Comparison of ENCODE assay signal across 8 cellular contexts in genomic region chr9:83980395-83981125, GRCh38. TPM values are rescaled to one million over a fixed set of nuclear protein-coding genes. Genes with fewer than 3 reads are reported as not detected.
DNase-seq lines count a peak whose midpoint lies in the region; TF ChIP-seq lines count a peak whose summit lies in the region.

Gene RMI1, plus strand, starts transcription at chr9:83980805. Its CDS starts 20,182 bp downstream, at chr9:84000987.

- no peaks in the 10 kb centered on the region for H3K9me3 ChIP-seq in ES-I3 (ENCODE audit: control insufficient read depth, insufficient read depth, low read length)
- no peaks in the 10 kb centered on the region for H3K9me3 ChIP-seq in neural cell (ENCODE audit: low read length)
- H3K9me3 ChIP-seq in stomach = no peaks in the 10 kb centered on the region

- TF ChIP-seq EP300 in neural cell (conservative IDR thresholded peaks at IDR 0.05; ENCODE audit: poor library complexity, severe bottlenecking) (peak; percentile 78), stomach (IDR thresholded peaks at IDR 0.05) (no peak)

- H3K4me3 ChIP-seq in H7 (ENCODE audit: insufficient read depth, low read depth, low read length) (peak within 1 kb of the TSS; percentile 97), neural cell (ENCODE audit: low read length) (peak within 1 kb of the TSS; percentile 85), stomach (peak within 1 kb of the TSS; percentile 79 to 98 (median 92))

- peak within 1 kb of the TSS; percentile 79 for H3K4me2 ChIP-seq in neural cell (ENCODE audit: low read length)

- WGBS in stomach, 5 donors = 0 to 1% (median 1%) methylated on average over 38 to 69 of the region's 69 CpGs

- H3F3A ChIP-seq in neural cell (ENCODE audit: insufficient read depth, low read length, poor library complexity, severe bottlenecking) = peaks cover 4% of the 10 kb centered on the region

- H3K9ac ChIP-seq in ES-I3 (ENCODE audit: low read depth, low read length) (peak within 1 kb of the TSS; percentile 100), neural cell (ENCODE audit: low read length) (peak within 1 kb of the TSS; percentile 100)

- H3K36me3 ChIP-seq in ES-I3 (ENCODE audit: insufficient read depth, low read length) (peaks cover 17% of the 10 kb centered on the region), H7 (replicated peaks; ENCODE audit: control insufficient read depth, insufficient read depth, low read length) (peaks cover 18% of the 10 kb centered on the region), neural cell (ENCODE audit: insufficient read depth, low read length) (peaks cover 10% of the 10 kb centered on the region), stomach (peaks cover 18 to 24% (median 22%) of the 10 kb centered on the region in 4 donors)

- peak; percentile 63 for TF ChIP-seq CTCF in neural cell (IDR thresholded peaks at IDR 0.05; ENCODE audit: poor library complexity, severe bottlenecking)
- peak in 2 of 7 experiments; percentile 28 to 44 for TF ChIP-seq CTCF in stomach (IDR thresholded peaks at IDR 0.05)

- DNase-seq in H7 (peak; percentile 93), M059J (ENCODE audit: low read depth) (peak; percentile 98), SHP77 (lab: John Stamatoyannopoulos, UW) (peak; percentile 84 to 95), fibroblast of the conjunctiva (ENCODE audit: low read depth) (peak; percentile 95), stomach (peak; percentile 99)
- DNase-seq in activated effector memory CD4-positive, alpha-beta T cell treated with anti-CD3 and anti-CD28 coated beads, Interleukin-2, amount 50 U/mL, for 16 hours = peak; percentile 100

- intact Hi-C loops in stomach (cut with DNase I; ENCODE audit: low total_unique reads) = no loop called here

- peak; percentile 53 for TF ChIP-seq RAD21 in neural cell (conservative IDR thresholded peaks at IDR 0.05)

- peak within 1 kb of the TSS; percentile 54 for H2AFZ ChIP-seq in neural cell (ENCODE audit: low read depth, low read length)

- peaks cover 37% of the 10 kb centered on the region for H4K20me1 ChIP-seq in neural cell (ENCODE audit: insufficient read depth)

- no peaks in the 10 kb centered on the region for H3K9me2 ChIP-seq in neural cell (ENCODE audit: insufficient read depth, low read length)

- TF ChIP-seq POLR2A in stomach (IDR thresholded peaks at IDR 0.05) = peak in 3 of 4 donors; percentile 74 to 99 (median 97)

- H3K27me3 ChIP-seq in H7 (ENCODE audit: control insufficient read depth, insufficient read depth, low read length) (no peaks in the 10 kb centered on the region), neural cell (ENCODE audit: insufficient read depth, low read depth, low read length) (no peaks in the 10 kb centered on the region), stomach (no peaks in the 10 kb centered on the region)

- H3K27ac ChIP-seq in neural cell (ENCODE audit: low read length) (peak within 1 kb of the TSS; percentile 100), stomach (peak within 1 kb of the TSS; percentile 94 to 100 (median 99))

- peaks cover 81% of the 10 kb centered on the region for H3K79me2 ChIP-seq in neural cell (replicated peaks; ENCODE audit: insufficient read depth, low read length)

- H3K4me1 ChIP-seq in ES-I3 (ENCODE audit: insufficient read depth, low read length) (peaks cover 8% of the 10 kb centered on the region), stomach (peaks cover 15 to 60% (median 38%) of the 10 kb centered on the region in 4 donors)

TF ChIP-seq in neural cell, 6 proteins besides CTCF, POLR2A, EP300 and RAD21:
- TF ChIP-seq SMC3 (conservative IDR thresholded peaks at IDR 0.05; ENCODE audit: poor library complexity) (peak; percentile 29), MXI1 (conservative IDR thresholded peaks at IDR 0.05; ENCODE audit: poor library complexity, severe bottlenecking) (peak; percentile 72), POLR2AphosphoS5 (IDR thresholded peaks at IDR 0.05) (peak; percentile 88), REST (IDR thresholded peaks at IDR 0.05; ENCODE audit: borderline replicate concordance) (peak; percentile 97), EZH2 (IDR thresholded peaks at IDR 0.05; ENCODE audit: borderline replicate concordance, insufficient read depth, low read length, poor library complexity, severe bottlenecking) (no peak), TAF1 (IDR thresholded peaks at IDR 0.05; ENCODE audit: low read depth) (peak; percentile 99)
TF ChIP-seq in neural cell: peak in this region for 5.

RNA-seq across cellular contexts. Expression of gene RMI1, which starts in this region (rescaled TPM):
- 10.7 and 12.3 TPM in 2 replicates for total RNA-seq in H7 (2014; rRNA removed; shearing (Covaris generic))
- 12.2 and 27.7 TPM in 2 replicates for total RNA-seq in M059J (2014; rRNA removed; shearing (Covaris generic))
- polyA plus RNA-seq in neural cell = 12.9 and 13.1 TPM in 2 replicates
- polyA minus RNA-seq in neural cell = 24.3 and 38.8 TPM in 2 replicates
- 10 to 100 TPM in 2 of 5 donors, 1 to 10 TPM in 1, not detected in 2; 5.2 to 20.5 (median 15.1) TPM for total RNA-seq in stomach
- polyA plus RNA-seq in stomach = 1 to 10 TPM; 3.2 to 5.0 (median 3.3) TPM

Comparison
In these comparisons a context has a peak if more than half of its experiments do, and no peak if none do; other contexts are left out.
1. Peak in every context shown above with its lines: DNase-seq, H3K4me3 ChIP-seq and H3K27ac ChIP-seq.